In genomic region chr1:65245290-65245689, GRCh38 we compare ENCODE assay signal across 11 cellular contexts.
"Had no signal": no experiment of that assay in that cellular context is flagged by ENCODE, and none has a peak within 500 bp of the region (broad histone marks: within the 10 kb centered on the region; RNA-seq: fewer than 3 reads in every experiment).

No MANE protein-coding gene starts in this region.

- H3K36me3 ChIP-seq: HAP-1 had no signal

- ATAC-seq: GM23338, HCT116 had no signal

- H3K9me3 ChIP-seq: HAP-1 had no signal

- H3K4me2 ChIP-seq: GM23338 had no signal

- FAIRE-seq: H1, H54 had no signal

- H2AFZ ChIP-seq: GM23248, GM23338 had no signal

- H3K4me3 ChIP-seq: GM23248, GM23338, HAP-1 had no signal

- DNase-seq: GM23248, GOT3, H7, H9, HCEC 1CT, HFFc6 had no signal

- H3K27ac ChIP-seq: GM23248 had no signal

- H3K9ac ChIP-seq: GM23248 had no signal
